Comparison of ENCODE assay signal across 11 cellular contexts in genomic region chr9:38421498-38422211, GRCh38. TPM values are rescaled to one million over a fixed set of nuclear protein-coding genes. Genes with fewer than 3 reads are reported as not detected.
A peak's percentile ranks its signal among the peaks of the same experiment; 100 is the strongest.
DNase-seq lines count a peak whose midpoint lies in the region; ATAC-seq and TF ChIP-seq lines count a peak whose summit lies in the region.
"Had no signal": no experiment of that assay in that cellular context is flagged by ENCODE, and none has a peak within 500 bp of the region (broad histone marks: within the 10 kb centered on the region; RNA-seq: fewer than 3 reads in every experiment).

No MANE protein-coding gene starts in this region.

- H3K9me3 Mint-ChIP-seq in WTC11 (no peaks in the 10 kb centered on the region), neural crest cell (no peaks in the 10 kb centered on the region)
- H3K9me3 Mint-ChIP-seq: activated naive CD4-positive, alpha-beta T cell treated with anti-CD3 and anti-CD28 coated beads, Interleukin-2, amount 50 U/mL, for 24 hours had no signal

- CTCF ChIA-PET in WTC11 (lab: Charles Lee), result interaction anchor here (1.3 kb wide), 1 partner anchor 12 kb away, joined by 3 read pairs; no protein-coding TSS in a partner anchor

- H3K27me3 Mint-ChIP-seq in WTC11 (ENCODE audit: low read depth) (peaks cover 38% of the 10 kb centered on the region), neural crest cell (ENCODE audit: low read depth) (peaks cover 27% of the 10 kb centered on the region)

- TF ChIP-seq CTCF in WTC11 (IDR thresholded peaks at IDR 0.05) (no peak), neural crest cell (conservative IDR thresholded peaks at IDR 0.05) (no peak)

- H3K36me3 Mint-ChIP-seq in WTC11, result no peaks in the 10 kb centered on the region
- no peaks in the 10 kb centered on the region for H3K36me3 Mint-ChIP-seq in neural crest cell (ENCODE audit: low read depth)
- H3K36me3 Mint-ChIP-seq: activated naive CD4-positive, alpha-beta T cell treated with anti-CD3 and anti-CD28 coated beads, Interleukin-2, amount 50 U/mL, for 24 hours; CD14-positive monocyte had no signal

- peak; percentile 34 for ATAC-seq in WTC11
- ATAC-seq in HG03159 (IDR thresholded peaks at IDR 0.05; ENCODE audit: unreplicated experiment), result no peak
- no peak for ATAC-seq in HG03175 (IDR thresholded peaks at IDR 0.05; ENCODE audit: unreplicated experiment)

- peaks cover 51% of the 10 kb centered on the region for H3K4me1 Mint-ChIP-seq in WTC11
- H3K4me1 Mint-ChIP-seq in neural crest cell, result peaks cover 47% of the 10 kb centered on the region

- DNase-seq in ELF-1 (ENCODE audit: low read depth, low spot score) (peak; percentile 88), NCI-H2081 treated with DMSO at 0.1 percent for 48 hours (lab: John Stamatoyannopoulos, UW) (peak; percentile 24), WTC11 (ENCODE audit: low spot score) (peak; percentile 22), neural crest cell (ENCODE audit: low read depth, low spot score) (peak; percentile 46), AG20443 (ENCODE audit: low spot score) (no peak), globus pallidus (ENCODE audit: low spot score) (no peak)
- DNase-seq: activated CD4-positive, alpha-beta T cell treated with anti-CD3 and anti-CD28 coated beads, Interleukin-2, amount 50 U/mL, for 48 hours had no signal

- H3K4me3 Mint-ChIP-seq in WTC11, result peak overlapping the region; percentile 26
- H3K4me3 Mint-ChIP-seq in neural crest cell, result peak overlapping the region; percentile 63
- H3K4me3 Mint-ChIP-seq: activated naive CD4-positive, alpha-beta T cell treated with anti-CD3 and anti-CD28 coated beads, Interleukin-2, amount 50 U/mL, for 24 hours had no signal

- H3K27ac Mint-ChIP-seq in WTC11 (peak overlapping the region; percentile 75), neural crest cell (ENCODE audit: unreplicated experiment) (peak overlapping the region; percentile 75)
- H3K27ac Mint-ChIP-seq: activated naive CD4-positive, alpha-beta T cell treated with anti-CD3 and anti-CD28 coated beads, Interleukin-2, amount 50 U/mL, for 24 hours; CD14-positive monocyte had no signal

- POLR2A ChIA-PET in WTC11 (lab: Charles Lee), result no interaction called here

TF ChIP-seq in WTC11, 78 proteins besides CTCF, POLR2A, EP300 and RAD21:
- TF ChIP-seq ZNF396 (CRISPR knock-in tag; IDR thresholded peaks at IDR 0.05; ENCODE audit: borderline replicate concordance) (no peak), ZNF219 (CRISPR knock-in tag; IDR thresholded peaks at IDR 0.05; ENCODE audit: borderline replicate concordance) (no peak), GRHL2 (CRISPR knock-in tag; IDR thresholded peaks at IDR 0.05; ENCODE audit: insufficient replicate concordance, severe bottlenecking) (no peak), NR2C2 (CRISPR knock-in tag; IDR thresholded peaks at IDR 0.05) (no peak), TP53 (CRISPR knock-in tag; IDR thresholded peaks at IDR 0.05) (no peak), CBFB (CRISPR knock-in tag; IDR thresholded peaks at IDR 0.05; ENCODE audit: low read depth) (no peak), ZNF317 (CRISPR knock-in tag; IDR thresholded peaks at IDR 0.05; ENCODE audit: borderline replicate concordance, low read depth) (no peak), GABPB1 (CRISPR knock-in tag; IDR thresholded peaks at IDR 0.05) (no peak), ZNF232 (CRISPR knock-in tag; IDR thresholded peaks at IDR 0.05) (no peak), FOXK1 (CRISPR knock-in tag; IDR thresholded peaks at IDR 0.05) (no peak), MAX (CRISPR knock-in tag; IDR thresholded peaks at IDR 0.05) (no peak), FOXJ3 (CRISPR knock-in tag; IDR thresholded peaks at IDR 0.05; ENCODE audit: borderline replicate concordance) (no peak), ELF4 (CRISPR knock-in tag; IDR thresholded peaks at IDR 0.05; ENCODE audit: low read depth) (no peak)
- TF ChIP-seq, protein P1, sequence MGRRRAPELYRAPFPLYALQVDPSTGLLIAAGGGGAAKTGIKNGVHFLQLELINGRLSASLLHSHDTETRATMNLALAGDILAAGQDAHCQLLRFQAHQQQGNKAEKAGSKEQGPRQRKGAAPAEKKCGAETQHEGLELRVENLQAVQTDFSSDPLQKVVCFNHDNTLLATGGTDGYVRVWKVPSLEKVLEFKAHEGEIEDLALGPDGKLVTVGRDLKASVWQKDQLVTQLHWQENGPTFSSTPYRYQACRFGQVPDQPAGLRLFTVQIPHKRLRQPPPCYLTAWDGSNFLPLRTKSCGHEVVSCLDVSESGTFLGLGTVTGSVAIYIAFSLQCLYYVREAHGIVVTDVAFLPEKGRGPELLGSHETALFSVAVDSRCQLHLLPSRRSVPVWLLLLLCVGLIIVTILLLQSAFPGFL (CRISPR knock-in tag; IDR thresholded peaks at IDR 0.05; ENCODE audit: borderline replicate concordance), result no peak
- TF ChIP-seq, protein P2, sequence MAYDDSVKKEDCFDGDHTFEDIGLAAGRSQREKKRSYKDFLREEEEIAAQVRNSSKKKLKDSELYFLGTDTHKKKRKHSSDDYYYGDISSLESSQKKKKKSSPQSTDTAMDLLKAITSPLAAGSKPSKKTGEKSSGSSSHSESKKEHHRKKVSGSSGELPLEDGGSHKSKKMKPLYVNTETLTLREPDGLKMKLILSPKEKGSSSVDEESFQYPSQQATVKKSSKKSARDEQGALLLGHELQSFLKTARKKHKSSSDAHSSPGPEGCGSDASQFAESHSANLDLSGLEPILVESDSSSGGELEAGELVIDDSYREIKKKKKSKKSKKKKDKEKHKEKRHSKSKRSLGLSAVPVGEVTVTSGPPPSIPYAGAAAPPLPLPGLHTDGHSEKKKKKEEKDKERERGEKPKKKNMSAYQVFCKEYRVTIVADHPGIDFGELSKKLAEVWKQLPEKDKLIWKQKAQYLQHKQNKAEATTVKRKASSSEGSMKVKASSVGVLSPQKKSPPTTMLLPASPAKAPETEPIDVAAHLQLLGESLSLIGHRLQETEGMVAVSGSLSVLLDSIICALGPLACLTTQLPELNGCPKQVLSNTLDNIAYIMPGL (CRISPR knock-in tag; IDR thresholded peaks at IDR 0.05), result no peak
- TF ChIP-seq, protein P3, sequence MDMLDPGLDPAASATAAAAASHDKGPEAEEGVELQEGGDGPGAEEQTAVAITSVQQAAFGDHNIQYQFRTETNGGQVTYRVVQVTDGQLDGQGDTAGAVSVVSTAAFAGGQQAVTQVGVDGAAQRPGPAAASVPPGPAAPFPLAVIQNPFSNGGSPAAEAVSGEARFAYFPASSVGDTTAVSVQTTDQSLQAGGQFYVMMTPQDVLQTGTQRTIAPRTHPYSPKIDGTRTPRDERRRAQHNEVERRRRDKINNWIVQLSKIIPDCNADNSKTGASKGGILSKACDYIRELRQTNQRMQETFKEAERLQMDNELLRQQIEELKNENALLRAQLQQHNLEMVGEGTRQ (CRISPR knock-in tag; IDR thresholded peaks at IDR 0.05), result no peak

RNA-seq across cellular contexts. Expression of gene IGFBPL1, which starts 2.6 kb away (rescaled TPM):
- total RNA-seq in WTC11 (2021) (36.7 to 44.9 TPM (median 42.6 TPM) in 3 replicates), neural crest cell (58.9 and 63.8 TPM in 2 replicates)

RNA-seq across cellular contexts. Expression of gene ALDH1B1, which starts 29.2 kb away (rescaled TPM):
- total RNA-seq in WTC11 (2021), result 55.5 to 64.6 TPM (median 61.4 TPM) in 3 replicates
- total RNA-seq in neural crest cell, result 32.9 and 37.3 TPM in 2 replicates

Comparison
In these comparisons a context has a peak if more than half of its experiments do, and no peak if none do; other contexts are left out.
1. DNase-seq: peak in ELF-1 (single experiment), NCI-H2081 treated with DMSO at 0.1 percent for 48 hours (single experiment), WTC11 (single experiment) and neural crest cell (single experiment); none in AG20443 (single experiment) and globus pallidus (single experiment).